1 cellular context compared by ENCODE assay signal in genomic region chr3:81676706-81677456, GRCh38.
TF ChIP-seq lines count a peak whose summit lies in the region.

No MANE protein-coding gene starts in this region.

TF ChIP-seq in liver, 16 proteins besides CTCF, POLR2A, EP300 and RAD21 (continued from another document):
- TF ChIP-seq ZBTB33 (IDR thresholded peaks at IDR 0.05) = no peak
